Comparison of ENCODE assay signal across 14 cellular contexts in the genomic region with DNA sequence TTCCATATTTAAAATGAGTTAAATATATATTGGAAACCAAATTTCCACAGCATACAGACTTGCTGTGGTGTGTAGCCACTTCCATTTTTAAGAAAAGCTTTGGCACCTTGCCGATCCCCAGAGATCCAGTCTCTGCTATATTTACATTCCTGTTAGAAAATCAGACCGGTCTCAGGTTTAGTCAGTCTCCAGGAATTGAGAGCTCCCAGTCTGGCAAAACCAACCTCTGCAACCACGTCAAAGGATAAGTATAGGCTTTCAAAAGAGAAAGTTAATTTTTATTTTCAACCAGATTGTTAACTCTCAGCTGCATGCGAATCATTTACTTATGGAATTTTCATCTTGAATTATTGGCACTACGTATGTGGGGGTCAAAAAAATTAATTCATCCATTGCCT. TPM values are rescaled to one million over a fixed set of nuclear protein-coding genes. Genes with fewer than 3 reads are reported as not detected.
DNase-seq lines count a peak whose midpoint lies in the region; TF ChIP-seq lines count a peak whose summit lies in the region.
"Had no signal": no experiment of that assay in that cellular context is flagged by ENCODE, and none has a peak within 500 bp of the region (broad histone marks: within the 10 kb centered on the region; RNA-seq: fewer than 3 reads in every experiment).

No MANE protein-coding gene starts in this region.

- H3K4me1 ChIP-seq in ascending aorta (peaks cover 0 to 13% of the 10 kb centered on the region in 2 donors), stomach (peaks cover 0 to 46% (median 23%) of the 10 kb centered on the region in 4 donors), BE2C (no peaks in the 10 kb centered on the region)
- H3K4me1 ChIP-seq: Peyer's patch had no signal

- TF ChIP-seq CTCF in ascending aorta (IDR thresholded peaks at IDR 0.05) (no peak), stomach (IDR thresholded peaks at IDR 0.05) (no peak), BE2C (IDR thresholded peaks at IDR 0.05; ENCODE audit: low read depth, low read length) (no peak)

- DNase-seq in GM04503 (ENCODE audit: low read depth) (peak; percentile 79), ascending aorta (ENCODE audit: low spot score in 2 of 2) (no peak), hepatic stellate cell (ENCODE audit: low spot score) (peak; percentile 87), stomach (peak; percentile 61), BE2C (no peak), DMS79 (lab: John Stamatoyannopoulos, UW) (no peak), NOMO-1 treated with dmso at 0.1 percent for 144 hours (lab: John Stamatoyannopoulos, UW; ENCODE audit: unreplicated experiment) (no peak), occipital lobe (lab: John Stamatoyannopoulos, UW) (no peak)
- DNase-seq: activated naive CD8-positive, alpha-beta T cell treated with anti-CD3 and anti-CD28 coated beads for 36 hours; effector memory CD4-positive, alpha-beta T cell; naive thymus-derived CD4-positive, alpha-beta T cell; NCI-H345; Peyer's patch; T1000 had no signal

- TF ChIP-seq POLR2A in stomach (IDR thresholded peaks at IDR 0.05): no peak

- H3K9me3 ChIP-seq in ascending aorta: no peaks in the 10 kb centered on the region
- no peaks in the 10 kb centered on the region for H3K9me3 ChIP-seq in stomach
- H3K9me3 ChIP-seq in BE2C: no peaks in the 10 kb centered on the region
- H3K9me3 ChIP-seq: Peyer's patch had no signal

- H3K4me3 ChIP-seq in ascending aorta (peak overlapping the region in 1 of 2 donors; percentile 47), stomach (peak overlapping the region in 3 of 4 donors; percentile 7 to 14 (median 13)), BE2C (ENCODE audit: low read depth, low read length) (no peak overlapping the region)
- H3K4me3 ChIP-seq: Peyer's patch had no signal

- H3K36me3 ChIP-seq in ascending aorta: no peaks in the 10 kb centered on the region
- H3K36me3 ChIP-seq in stomach: peaks cover 0 to 2% (median 0%) of the 10 kb centered on the region in 4 donors
- peaks cover 50% of the 10 kb centered on the region for H3K36me3 ChIP-seq in BE2C
- H3K36me3 ChIP-seq: Peyer's patch had no signal

- 24 to 56% (median 36%) methylated on average over 5 of the region's 5 CpGs for whole genome bisulfite sequencing in stomach, 5 donors

- H3K27ac ChIP-seq in ascending aorta: peak overlapping the region; percentile 53 to 56
- peak overlapping the region in 4 of 5 donors; percentile 22 to 70 (median 66) for H3K27ac ChIP-seq in stomach

- intact Hi-C loops in ascending aorta (cut with DNase I): no loop called here
- intact Hi-C loops in stomach (cut with DNase I; ENCODE audit: low total_unique reads): no loop called here

- no peak for TF ChIP-seq EP300 in stomach (IDR thresholded peaks at IDR 0.05)

- H3K27me3 ChIP-seq in ascending aorta: no peaks in the 10 kb centered on the region
- no peaks in the 10 kb centered on the region for H3K27me3 ChIP-seq in stomach
- no peaks in the 10 kb centered on the region for H3K27me3 ChIP-seq in BE2C
- H3K27me3 ChIP-seq: Peyer's patch had no signal

RNA-seq across cellular contexts. Expression of a gene that starts 28.1 kb away (rescaled TPM):
- 17.2 TPM for total RNA-seq in ascending aorta
- total RNA-seq in stomach: 10 to 100 TPM in 4 of 5 donors, under 1 TPM in 1; 0.58 to 24.2 (median 16.1) TPM
- polyA plus RNA-seq in stomach: 1 to 10 TPM; 3.5 to 5.5 (median 4.6) TPM
- 8.8 TPM for polyA plus RNA-seq in BE2C (2012; ENCODE audit: insufficient read depth, insufficient read length, low read depth)
- total RNA-seq in occipital lobe: 35.6 TPM

RNA-seq across cellular contexts. Expression of a gene that starts 38.1 kb away (rescaled TPM):
- total RNA-seq in ascending aorta (8.9 TPM), stomach (10 to 100 TPM in 3 of 5 donors, 1 to 10 TPM in 2; 4.9 to 79.4 (median 15.8) TPM), occipital lobe (23.9 TPM)
- 10 to 100 TPM in 1 of 3 donors, 1 to 10 TPM in 2; 8.7 to 11.2 (median 8.9) TPM for polyA plus RNA-seq in stomach
- 14.2 TPM for polyA plus RNA-seq in BE2C (2012; ENCODE audit: insufficient read depth, insufficient read length, low read depth)

Comparison
In these comparisons a context has a peak if more than half of its experiments do, and no peak if none do; other contexts are left out.
1. DNase-seq: peak in GM04503 (single experiment), hepatic stellate cell (single experiment) and stomach (single experiment); none in ascending aorta (0 of 2), BE2C (single experiment), DMS79 (single experiment), NOMO-1 treated with dmso at 0.1 percent for 144 hours (single experiment) and occipital lobe (single experiment).